Comparison of ENCODE assay signal across 15 cellular contexts in genomic region chr6:4369616-4370015, GRCh38.
DNase-seq lines count a peak whose midpoint lies in the region; ATAC-seq and TF ChIP-seq lines count a peak whose summit lies in the region.
"Had no signal": no experiment of that assay in that cellular context is flagged by ENCODE, and none has a peak within 500 bp of the region (broad histone marks: within the 10 kb centered on the region; RNA-seq: fewer than 3 reads in every experiment).

No MANE protein-coding gene starts in this region.

- intact Hi-C loops in left ventricle myocardium superior (cut with micrococcal nuclease) = no loop called here

- no peaks in the 10 kb centered on the region for H3K27me3 ChIP-seq in ACC112 (ENCODE audit: insufficient read depth, low read length)
- H3K27me3 ChIP-seq: BLaER1, stomach had no signal

- in situ Hi-C loops in astrocyte of the cerebellum (cut with HindIII; ENCODE audit: low sequenced_read_pairs) = no loop called here

- H3K27ac Mint-ChIP-seq in activated CD4-positive, alpha-beta memory T cell treated with anti-CD3 and anti-CD28 coated beads, Interleukin-2, amount 10 ng/mL, durations not matched to agents 7 days and 5 days = no peak overlapping the region
- H3K27ac Mint-ChIP-seq: activated naive CD8-positive, alpha-beta T cell treated with anti-CD3 and anti-CD28 coated beads, Interleukin-2, amount 10 ng/mL, durations not matched to agents 7 days and 5 days; GM23338; immature natural killer cell had no signal

- DNase-seq in HT1080 (ENCODE audit: low read depth) (peak; percentile 86), astrocyte of the cerebellum (ENCODE audit: low read depth) (peak; percentile 75), left ventricle myocardium superior (no peak), germinal center (ENCODE audit: low spot score) (no peak), anterior cingulate cortex (lab: John Stamatoyannopoulos, UW) (no peak), T-helper 9 cell (no peak)
- no peak for DNase-seq in activated CD4-positive, alpha-beta memory T cell treated with anti-CD3 and anti-CD28 coated beads, Interleukin-2, amount 10 ng/mL, durations not matched to agents 7 days and 5 days
- DNase-seq: activated naive CD8-positive, alpha-beta T cell treated with anti-CD3 and anti-CD28 coated beads, Interleukin-2, amount 10 ng/mL, durations not matched to agents 7 days and 5 days; immature natural killer cell; NCI-H510A treated with DMSO at 0.1 percent for 48 hours; stimulated activated CD4-positive, alpha-beta T cell treated with anti-CD3 and anti-CD28 coated beads, Interleukin-4, amount 100 ng/mL, for 24 hours; stomach had no signal

- peak overlapping the region; percentile 85 for H3K27ac ChIP-seq in ACC112 (ENCODE audit: low read depth, low read length)
- H3K27ac ChIP-seq: BLaER1, stomach had no signal

- H3K4me1 Mint-ChIP-seq in activated CD4-positive, alpha-beta memory T cell treated with anti-CD3 and anti-CD28 coated beads, Interleukin-2, amount 10 ng/mL, durations not matched to agents 7 days and 5 days = no peaks in the 10 kb centered on the region
- H3K4me1 Mint-ChIP-seq: activated naive CD8-positive, alpha-beta T cell treated with anti-CD3 and anti-CD28 coated beads, Interleukin-2, amount 10 ng/mL, durations not matched to agents 7 days and 5 days had no signal

- POLR2A ChIA-PET in activated CD4-positive, alpha-beta memory T cell treated with anti-CD3 and anti-CD28 coated beads, Interleukin-2, amount 10 ng/mL, durations not matched to agents 7 days and 5 days (lab: Charles Lee) = no interaction called here

- no peaks in the 10 kb centered on the region for H3K36me3 Mint-ChIP-seq in activated CD4-positive, alpha-beta memory T cell treated with anti-CD3 and anti-CD28 coated beads, Interleukin-2, amount 10 ng/mL, durations not matched to agents 7 days and 5 days (ENCODE audit: low read depth)
- H3K36me3 Mint-ChIP-seq: activated naive CD8-positive, alpha-beta T cell treated with anti-CD3 and anti-CD28 coated beads, Interleukin-2, amount 10 ng/mL, durations not matched to agents 7 days and 5 days; immature natural killer cell had no signal

- no peak overlapping the region for H2AFZ ChIP-seq in ACC112 (ENCODE audit: low read length, unreplicated experiment)
- H2AFZ ChIP-seq: GM23338 had no signal

- H3K9me3 Mint-ChIP-seq in activated CD4-positive, alpha-beta memory T cell treated with anti-CD3 and anti-CD28 coated beads, Interleukin-2, amount 10 ng/mL, durations not matched to agents 7 days and 5 days = no peaks in the 10 kb centered on the region
- H3K9me3 Mint-ChIP-seq: activated naive CD8-positive, alpha-beta T cell treated with anti-CD3 and anti-CD28 coated beads, Interleukin-2, amount 10 ng/mL, durations not matched to agents 7 days and 5 days; GM23338; immature natural killer cell had no signal

- H3K36me3 ChIP-seq in ACC112 (ENCODE audit: insufficient read depth, low read length) = no peaks in the 10 kb centered on the region
- H3K36me3 ChIP-seq: BLaER1, stomach had no signal

- no peak overlapping the region for H3K4me3 Mint-ChIP-seq in activated CD4-positive, alpha-beta memory T cell treated with anti-CD3 and anti-CD28 coated beads, Interleukin-2, amount 10 ng/mL, durations not matched to agents 7 days and 5 days
- H3K4me3 Mint-ChIP-seq: activated naive CD8-positive, alpha-beta T cell treated with anti-CD3 and anti-CD28 coated beads, Interleukin-2, amount 10 ng/mL, durations not matched to agents 7 days and 5 days; GM23338; immature natural killer cell had no signal

- CTCF ChIA-PET in activated CD4-positive, alpha-beta memory T cell treated with anti-CD3 and anti-CD28 coated beads, Interleukin-2, amount 10 ng/mL, durations not matched to agents 7 days and 5 days (lab: Charles Lee) = no interaction called here

- no peaks in the 10 kb centered on the region for H3K27me3 Mint-ChIP-seq in activated CD4-positive, alpha-beta memory T cell treated with anti-CD3 and anti-CD28 coated beads, Interleukin-2, amount 10 ng/mL, durations not matched to agents 7 days and 5 days

- no peaks in the 10 kb centered on the region for H3K79me2 ChIP-seq in ACC112 (ENCODE audit: control insufficient read depth, insufficient read depth, low read length, unreplicated experiment)

- peaks cover 34% of the 10 kb centered on the region for H3K4me1 ChIP-seq in ACC112 (ENCODE audit: control insufficient read depth, insufficient read depth, low read length, unreplicated experiment)
- H3K4me1 ChIP-seq: stomach had no signal

- ATAC-seq in left ventricle myocardium superior = peak; percentile 66
- ATAC-seq: GM23338 had no signal

- H3K4me3 ChIP-seq in ACC112 (ENCODE audit: low read depth, low read length) = no peak overlapping the region
- no peak overlapping the region for H3K4me3 ChIP-seq in astrocyte of the cerebellum (ENCODE audit: low read depth, low read length)
- H3K4me3 ChIP-seq: BLaER1, GM23338, stomach had no signal

- TF ChIP-seq CTCF in astrocyte of the cerebellum (IDR thresholded peaks at IDR 0.05; ENCODE audit: low read depth, low read length, missing control alignments) = no peak

Comparison
In these comparisons a context has a peak if more than half of its experiments do, and no peak if none do; other contexts are left out.
1. DNase-seq: peak in HT1080 (single experiment) and astrocyte of the cerebellum (single experiment); none in left ventricle myocardium superior (single experiment), activated CD4-positive, alpha-beta memory T cell treated with anti-CD3 and anti-CD28 coated beads, Interleukin-2, amount 10 ng/mL, durations not matched to agents 7 days and 5 days (single experiment), germinal center (single experiment), anterior cingulate cortex (0 of 58) and T-helper 9 cell (single experiment).